In genomic region chr4:121824171-121824527, GRCh38 we compare ENCODE assay signal across 8 cellular contexts. TPM values are rescaled to one million over a fixed set of nuclear protein-coding genes. Genes with fewer than 3 reads are reported as not detected.
DNase-seq lines count a peak whose midpoint lies in the region; ATAC-seq and TF ChIP-seq lines count a peak whose summit lies in the region.

No MANE protein-coding gene starts in this region.

- H3K36me3 Mint-ChIP-seq in endodermal cell (ENCODE audit: low read depth): peaks cover 18% of the 10 kb centered on the region

- ATAC-seq in GM18498 (IDR thresholded peaks at IDR 0.05; ENCODE audit: unreplicated experiment) (peak; percentile 2), left lobe of liver (no peak), HG03175 (IDR thresholded peaks at IDR 0.05; ENCODE audit: unreplicated experiment) (no peak)

- DNase-seq in LNCaP clone FGC (ENCODE audit: low read depth): no peak
- no peak for DNase-seq in endodermal cell
- DNase-seq in trophoblast cell: no peak
- no peak for DNase-seq in NOMO-1 treated with dmso at 0.1 percent for 144 hours (lab: John Stamatoyannopoulos, UW; ENCODE audit: unreplicated experiment)
- no peak for DNase-seq in left lobe of liver (ENCODE audit: low spot score)
- no peak for DNase-seq in MV-4-11 (lab: John Stamatoyannopoulos, UW)

- H4K12ac ChIP-seq in trophoblast cell (ENCODE audit: low read depth, low read length): peak overlapping the region; percentile 81

- H3K79me2 ChIP-seq in trophoblast cell (ENCODE audit: control insufficient read depth, insufficient read depth, low read length, poor library complexity): peaks cover 11% of the 10 kb centered on the region

- peak overlapping the region; percentile 96 for H3K4me3 Mint-ChIP-seq in endodermal cell

- H4K8ac ChIP-seq in trophoblast cell (ENCODE audit: low read depth, low read length): peak overlapping the region; percentile 83

- H2AK5ac ChIP-seq in trophoblast cell (ENCODE audit: low read length): no peak overlapping the region

- H3K4me1 Mint-ChIP-seq in endodermal cell: peaks cover 9% of the 10 kb centered on the region

- no peak overlapping the region for H3K27ac ChIP-seq in endodermal cell (ENCODE audit: low read depth, low read length)
- H3K27ac ChIP-seq in trophoblast cell (ENCODE audit: low read depth, low read length): no peak overlapping the region

- H3K4ac ChIP-seq in trophoblast cell (ENCODE audit: low read depth, low read length): no peak overlapping the region

- no peaks in the 10 kb centered on the region for H3K27me3 Mint-ChIP-seq in endodermal cell (ENCODE audit: insufficient read depth)

- no peak overlapping the region for H2BK120ac ChIP-seq in trophoblast cell (ENCODE audit: insufficient read depth, low read length, poor library complexity)

- no peak overlapping the region for H3K18ac ChIP-seq in trophoblast cell (ENCODE audit: low read length)

- no peaks in the 10 kb centered on the region for H3K4me1 ChIP-seq in endodermal cell (ENCODE audit: control insufficient read depth, insufficient read depth, low read length)
- H3K4me1 ChIP-seq in trophoblast cell (ENCODE audit: control insufficient read depth in 1 of 2, insufficient read depth in 2 of 2, low read length in 2 of 2): peaks cover 2% of the 10 kb centered on the region in 2 experiments

- H2BK5ac ChIP-seq in trophoblast cell (ENCODE audit: low read depth, low read length, poor library complexity): no peak overlapping the region

- H3K4me2 ChIP-seq in trophoblast cell (ENCODE audit: low read length): peak overlapping the region; percentile 67

- no peak overlapping the region for H2AFZ ChIP-seq in trophoblast cell (ENCODE audit: insufficient read depth, low read length, poor library complexity)

- TF ChIP-seq CTCF in LNCaP clone FGC (IDR thresholded peaks at IDR 0.05; ENCODE audit: control insufficient read depth, extremely low read depth, insufficient read depth) (no peak), endodermal cell (conservative IDR thresholded peaks at IDR 0.05) (no peak)

- 0 to 15% methylated on average over 1 to 6 of the region's 8 CpGs for WGBS in endodermal cell (ENCODE audit: insufficient coverage in 1 of 2, insufficient read length in 1 of 2), 2 experiments
- WGBS in trophoblast cell (ENCODE audit: extremely low coverage, insufficient coverage, insufficient read length): no CpG with 5 or more reads among the region's 8 CpGs

- H3K9me3 ChIP-seq in endodermal cell (ENCODE audit: control insufficient read depth, low read length): no peaks in the 10 kb centered on the region
- H3K9me3 ChIP-seq in trophoblast cell (ENCODE audit: insufficient read depth, low read depth, low read length): no peaks in the 10 kb centered on the region

- peaks cover 9% of the 10 kb centered on the region for H3K79me1 ChIP-seq in trophoblast cell (ENCODE audit: low read length)

- H3K23ac ChIP-seq in trophoblast cell (ENCODE audit: low read length): no peak overlapping the region

- H3K27ac Mint-ChIP-seq in endodermal cell: peak overlapping the region; percentile 91

- H4K91ac ChIP-seq in trophoblast cell (ENCODE audit: low read depth, low read length): no peak overlapping the region

- peak overlapping the region; percentile 57 for H3K14ac ChIP-seq in trophoblast cell (ENCODE audit: low read length)

- H3K9me3 Mint-ChIP-seq in endodermal cell: no peaks in the 10 kb centered on the region

- peak overlapping the region; percentile 58 for H3K9ac ChIP-seq in endodermal cell (ENCODE audit: extremely low read depth, low read length, poor library complexity, severe bottlenecking)
- H3K9ac ChIP-seq in trophoblast cell (ENCODE audit: low read length): peak overlapping the region; percentile 9

- H3K27me3 ChIP-seq in endodermal cell (ENCODE audit: control insufficient read depth, insufficient read depth, low read length, poor library complexity, severe bottlenecking) (no peaks in the 10 kb centered on the region), trophoblast cell (ENCODE audit: insufficient read depth, low read length) (no peaks in the 10 kb centered on the region)

- H3K36me3 ChIP-seq in endodermal cell (ENCODE audit: control insufficient read depth, insufficient read depth, low read length) (peaks cover 36% of the 10 kb centered on the region), trophoblast cell (ENCODE audit: control insufficient read depth in 1 of 2, insufficient read depth in 2 of 2, low read length in 2 of 2) (peaks cover 0 to 5% of the 10 kb centered on the region in 2 experiments)

- H2BK12ac ChIP-seq in trophoblast cell (ENCODE audit: low read length): no peak overlapping the region

- H3K4me3 ChIP-seq in LNCaP clone FGC (ENCODE audit: low read depth, low read length) (peak overlapping the region; percentile 91), endodermal cell (ENCODE audit: low read length) (peak overlapping the region; percentile 95), trophoblast cell (ENCODE audit: low read depth, low read length) (no peak overlapping the region)

RNA-seq across cellular contexts. Expression of gene CCNA2, which starts 0.5 kb away (rescaled TPM):
- 10 to 100 TPM; 62.8 to 82.2 TPM for total RNA-seq in endodermal cell
- 98.1 TPM for polyA plus RNA-seq in endodermal cell (2013, experiment 1 of 2)
- polyA plus RNA-seq in endodermal cell (2013, experiment 2 of 2): 103 TPM
- 38.5 and 42.5 TPM in 2 replicates for polyA plus RNA-seq in trophoblast cell (2013)
- total RNA-seq in left lobe of liver: 0.45 TPM

RNA-seq across cellular contexts. Expression of gene EXOSC9, which starts 23.0 kb away (rescaled TPM):
- total RNA-seq in endodermal cell: 10 to 100 TPM; 47.9 to 69.0 TPM
- polyA plus RNA-seq in endodermal cell (2013, experiment 1 of 2): 62.5 TPM
- polyA plus RNA-seq in endodermal cell (2013, experiment 2 of 2): 58.0 TPM
- 30.6 and 32.4 TPM in 2 replicates for polyA plus RNA-seq in trophoblast cell (2013)
- 5.0 TPM for total RNA-seq in left lobe of liver

RNA-seq across cellular contexts. Expression of gene BBS7, which starts 46.1 kb away (rescaled TPM):
- 10 to 100 TPM; 25.0 to 31.7 TPM for total RNA-seq in endodermal cell
- polyA plus RNA-seq in endodermal cell (2013, experiment 1 of 2): 30.7 TPM
- 26.6 TPM for polyA plus RNA-seq in endodermal cell (2013, experiment 2 of 2)
- polyA plus RNA-seq in trophoblast cell (2013): 20.4 and 21.6 TPM in 2 replicates
- total RNA-seq in left lobe of liver: 3.1 TPM

RNA-seq across cellular contexts. Expression of gene SMIM43, which starts 59.2 kb away (rescaled TPM):
- total RNA-seq in endodermal cell (not detected), left lobe of liver (not detected)
- polyA plus RNA-seq in endodermal cell (2013, experiment 1 of 2): 0.39 TPM
- not detected for polyA plus RNA-seq in endodermal cell (2013, experiment 2 of 2)
- 0.40 and 0.63 TPM in 2 replicates for polyA plus RNA-seq in trophoblast cell (2013)

Comparison
In these comparisons a context has a peak if more than half of its experiments do, and no peak if none do; other contexts are left out.
1. RNA of gene CCNA2, which starts 0.5 kb away (total RNA-seq): 62.8 to 82.2 TPM in endodermal cell; 0.45 TPM in left lobe of liver (single experiment); every median in the first group is over 10 times any median in the second.